In genomic region chr4:142480244-142480643, GRCh38 we compare ENCODE assay signal across 25 cellular contexts.
DNase-seq lines count a peak whose midpoint lies in the region; ATAC-seq, FAIRE-seq and TF ChIP-seq lines count a peak whose summit lies in the region.
"Had no signal": no experiment of that assay in that cellular context is flagged by ENCODE, and none has a peak within 500 bp of the region (broad histone marks: within the 10 kb centered on the region; RNA-seq: fewer than 3 reads in every experiment).

No MANE protein-coding gene starts in this region.

- no peak overlapping the region for H3K56ac ChIP-seq in IMR-90 (ENCODE audit: extremely low read depth, insufficient read depth, low read length)

- no peak overlapping the region for H4K91ac ChIP-seq in IMR-90 (ENCODE audit: insufficient read depth, low read depth, low read length)

- H2BK20ac ChIP-seq in IMR-90 (ENCODE audit: low read depth, low read length) = no peak overlapping the region

- intact Hi-C loops in IMR-90 (cut with micrococcal nuclease) (no loop called here), aorta (cut with DNase I) (no loop called here)

- H3K4me2 ChIP-seq in IMR-90 (ENCODE audit: low read depth, low read length) (no peak overlapping the region), MM.1S (ENCODE audit: low read depth, low read length) (no peak overlapping the region)

- H3F3A ChIP-seq in MM.1S (ENCODE audit: insufficient read depth, low read length) = peaks cover 6% of the 10 kb centered on the region; the same call in 1 of the 2 replicates

- H3K18ac ChIP-seq in IMR-90 (ENCODE audit: low read depth, low read length) = no peak overlapping the region

- no peak overlapping the region for H3K14ac ChIP-seq in IMR-90 (replicated peaks; ENCODE audit: low read depth, low read length)

- no peak for TF ChIP-seq CTCF in IMR-90 (conservative IDR thresholded peaks at IDR 0.05; ENCODE audit: low read depth, low read length)
- TF ChIP-seq CTCF in D721Med (IDR thresholded peaks at IDR 0.05; ENCODE audit: insufficient read depth, missing control alignments) = no peak
- no peak for TF ChIP-seq CTCF in MM.1S (IDR thresholded peaks at IDR 0.05; ENCODE audit: low read length)

- H2BK120ac ChIP-seq in IMR-90 (ENCODE audit: low read depth, low read length) = no peak overlapping the region

- H2AFZ ChIP-seq in IMR-90 (replicated peaks; ENCODE audit: low read length, poor library complexity) = no peak overlapping the region
- no peak overlapping the region for H2AFZ ChIP-seq in MM.1S (ENCODE audit: low read length)

- no peak for TF ChIP-seq RAD21 in IMR-90 (IDR thresholded peaks at IDR 0.05; ENCODE audit: low read length)

- H3K23ac ChIP-seq in IMR-90 (ENCODE audit: low read depth, low read length) = no peak overlapping the region

- H3K36me3 Mint-ChIP-seq in activated CD8-positive, alpha-beta T cell treated with anti-CD3 and anti-CD28 coated beads, Interleukin-2, amount 10 ng/mL, durations not matched to agents 7 days and 5 days (ENCODE audit: low read depth) = no peaks in the 10 kb centered on the region
- H3K36me3 Mint-ChIP-seq: activated CD8-positive, alpha-beta memory T cell treated with anti-CD3 and anti-CD28 coated beads, Interleukin-2, amount 10 ng/mL, durations not matched to agents 7 days and 5 days; immature natural killer cell; natural killer cell treated with Interleukin-12 subunit alpha and Interleukin-12 subunit beta and Interleukin-15 and Interleukin-18, amount 100 ng/mL, for 72 hours; stimulated activated effector memory CD8-positive, alpha-beta T cell treated with anti-CD3 and anti-CD28 coated beads, Interleukin-12 subunit alpha, Interleukin-12 subunit beta, amount 100 ng/mL, for 72 hours had no signal

- no peak overlapping the region for H4K8ac ChIP-seq in IMR-90 (ENCODE audit: low read depth in 2 of 2, low read length in 2 of 2)

- H2BK5ac ChIP-seq in IMR-90 (ENCODE audit: low read depth, low read length, poor library complexity, severe bottlenecking) = no peak overlapping the region

- no peak overlapping the region for H4K5ac ChIP-seq in IMR-90 (ENCODE audit: low read depth, low read length)

- in situ Hi-C loops in IMR-90 (cut with MboI; ENCODE audit: low sequenced_read_pairs) = no loop called here

- H2AK9ac ChIP-seq in IMR-90 (replicated peaks; ENCODE audit: low read depth, low read length, poor library complexity) = no peak overlapping the region

- H2BK15ac ChIP-seq in IMR-90 (ENCODE audit: low read depth, low read length) = no peak overlapping the region

- ATAC-seq in IMR-90 (ENCODE audit: low read depth) = no peak; the same call in 1 of the 2 replicates
- no peak for ATAC-seq in activated CD8-positive, alpha-beta T cell treated with anti-CD3 and anti-CD28 coated beads, Interleukin-2, amount 10 ng/mL, durations not matched to agents 7 days and 5 days
- no peak for ATAC-seq in aorta (ENCODE audit: low FRiP score)
- ATAC-seq: activated CD8-positive, alpha-beta memory T cell treated with anti-CD3 and anti-CD28 coated beads, Interleukin-2, amount 10 ng/mL, durations not matched to agents 7 days and 5 days; activated naive CD8-positive, alpha-beta T cell treated with anti-CD3 and anti-CD28 coated beads, Interleukin-2, amount 50 U/mL, for 24 hours; natural killer cell treated with Interleukin-12 subunit alpha and Interleukin-12 subunit beta and Interleukin-15 and Interleukin-18, amount 100 ng/mL, for 72 hours; stimulated activated effector memory CD8-positive, alpha-beta T cell treated with anti-CD3 and anti-CD28 coated beads, Interleukin-12 subunit alpha, Interleukin-12 subunit beta, amount 100 ng/mL, for 72 hours had no signal

- H3K4me1 ChIP-seq in IMR-90 (ENCODE audit: control insufficient read depth, insufficient read depth, low read length) (no peaks in the 10 kb centered on the region), MM.1S (ENCODE audit: low read length) (peaks cover 10% of the 10 kb centered on the region), aorta (ENCODE audit: control insufficient read depth in 1 of 2, insufficient read depth in 2 of 2, low read length in 2 of 2) (no peaks in the 10 kb centered on the region)
- H3K4me1 ChIP-seq: thyroid gland had no signal

- H3K9me3 ChIP-seq in IMR-90 (ENCODE audit: control insufficient read depth, insufficient read depth, low read length) = no peaks in the 10 kb centered on the region
- H3K9me3 ChIP-seq in MM.1S (replicated peaks; ENCODE audit: insufficient read depth, low read length) = no peaks in the 10 kb centered on the region
- no peaks in the 10 kb centered on the region for H3K9me3 ChIP-seq in aorta (ENCODE audit: control insufficient read depth, low read length)
- H3K9me3 ChIP-seq: MG63, thyroid gland had no signal

- H3K4me1 Mint-ChIP-seq in activated CD8-positive, alpha-beta T cell treated with anti-CD3 and anti-CD28 coated beads, Interleukin-2, amount 10 ng/mL, durations not matched to agents 7 days and 5 days (ENCODE audit: low read depth) = no peaks in the 10 kb centered on the region
- H3K4me1 Mint-ChIP-seq: B cell had no signal

- no peak overlapping the region for H2AK5ac ChIP-seq in IMR-90 (ENCODE audit: low read depth, low read length)

- CTCF ChIA-PET in IMR-90 (lab: Yijun Ruan, JAX) = no interaction called here
- CTCF ChIA-PET in activated CD8-positive, alpha-beta T cell treated with anti-CD3 and anti-CD28 coated beads, Interleukin-2, amount 10 ng/mL, durations not matched to agents 7 days and 5 days (lab: Charles Lee) = no interaction called here

- H3K9me3 Mint-ChIP-seq in activated CD8-positive, alpha-beta T cell treated with anti-CD3 and anti-CD28 coated beads, Interleukin-2, amount 10 ng/mL, durations not matched to agents 7 days and 5 days (ENCODE audit: insufficient read depth) = no peaks in the 10 kb centered on the region
- H3K9me3 Mint-ChIP-seq: activated naive CD8-positive, alpha-beta T cell treated with anti-CD3 and anti-CD28 coated beads, Interleukin-2, amount 50 U/mL, for 24 hours; activated T-helper 2 cell treated with anti-CD3 and anti-CD28 coated beads, Interferon-gamma antibody, Interleukin-2, Interleukin-4, amounts not matched to agents 10 μg/mL and 5 μg/mL and 100 μg/mL, durations not matched to agents 14 hours and 24 hours and 36 hours; stimulated activated effector memory CD8-positive, alpha-beta T cell treated with anti-CD3 and anti-CD28 coated beads, Interleukin-12 subunit alpha, Interleukin-12 subunit beta, amount 100 ng/mL, for 72 hours had no signal

- H3K79me2 ChIP-seq in MM.1S (ENCODE audit: low read length) = no peaks in the 10 kb centered on the region

- no peak overlapping the region for H3K4me3 Mint-ChIP-seq in activated CD8-positive, alpha-beta T cell treated with anti-CD3 and anti-CD28 coated beads, Interleukin-2, amount 10 ng/mL, durations not matched to agents 7 days and 5 days
- H3K4me3 Mint-ChIP-seq: activated CD8-positive, alpha-beta memory T cell treated with anti-CD3 and anti-CD28 coated beads, Interleukin-2, amount 10 ng/mL, durations not matched to agents 7 days and 5 days; activated naive CD8-positive, alpha-beta T cell treated with anti-CD3 and anti-CD28 coated beads, Interleukin-2, amount 50 U/mL, for 24 hours; B cell; immature natural killer cell; natural killer cell treated with Interleukin-12 subunit alpha and Interleukin-12 subunit beta and Interleukin-15 and Interleukin-18, amount 100 ng/mL, for 72 hours; stimulated activated effector memory CD8-positive, alpha-beta T cell treated with anti-CD3 and anti-CD28 coated beads, Interleukin-12 subunit alpha, Interleukin-12 subunit beta, amount 100 ng/mL, for 72 hours had no signal

- H3K9me2 ChIP-seq in MM.1S (replicated peaks; ENCODE audit: insufficient read depth, low read length) = no peaks in the 10 kb centered on the region

- dilution Hi-C loops in IMR-90 (cut with HindIII; ENCODE audit: low sequenced_read_pairs, unreplicated experiment) = no loop called here

- FAIRE-seq in D721Med (lab: Jason Lieb, UNC) = no peak
- FAIRE-seq: colon, H54 had no signal

- WGBS in IMR-90 (ENCODE audit: extremely low coverage in 2 of 2, insufficient read length in 1 of 2), 2 experiments = no CpG with 5 or more reads among the region's 1 CpG
- WGBS in aorta, 2 donors = 72 to 75% methylated on average over 1 of the region's 1 CpG

- POLR2A ChIA-PET in IMR-90 (lab: Charles Lee; ENCODE audit: unreplicated experiment) = no interaction called here
- POLR2A ChIA-PET in activated CD8-positive, alpha-beta T cell treated with anti-CD3 and anti-CD28 coated beads, Interleukin-2, amount 10 ng/mL, durations not matched to agents 7 days and 5 days (lab: Charles Lee) = no interaction called here

- no peak overlapping the region for H3K27ac ChIP-seq in IMR-90 (ENCODE audit: insufficient read depth, low read length)
- H3K27ac ChIP-seq in MM.1S (ENCODE audit: low read length) = no peak overlapping the region
- no peak overlapping the region for H3K27ac ChIP-seq in aorta (ENCODE audit: low read depth in 1 of 2, low read length in 2 of 2)
- H3K27ac ChIP-seq: SK-N-MC, thyroid gland had no signal

- no peaks in the 10 kb centered on the region for H3K27me3 ChIP-seq in IMR-90 (ENCODE audit: control insufficient read depth, insufficient read depth, low read length)
- H3K27me3 ChIP-seq in MM.1S (replicated peaks; ENCODE audit: insufficient read depth, low read length) = no peaks in the 10 kb centered on the region
- H3K27me3 ChIP-seq in aorta (ENCODE audit: control insufficient read depth in 1 of 2, insufficient read depth in 2 of 2, low read length in 1 of 2) = no peaks in the 10 kb centered on the region
- H3K27me3 ChIP-seq: MG63, thyroid gland had no signal

- H3K4me3 ChIP-seq in IMR-90 (ENCODE audit: insufficient read depth, low read depth, low read length) = no peak overlapping the region
- no peak overlapping the region for H3K4me3 ChIP-seq in MM.1S (ENCODE audit: low read length)
- H3K4me3 ChIP-seq in aorta (ENCODE audit: low read length in 2 of 2) = no peak overlapping the region
- H3K4me3 ChIP-seq: MG63, SK-N-MC, thyroid gland had no signal

- H3K9ac ChIP-seq in IMR-90 (ENCODE audit: low read depth, low read length) (no peak overlapping the region), MM.1S (ENCODE audit: low read length) (no peak overlapping the region)

- TF ChIP-seq POLR2A in IMR-90 (IDR thresholded peaks at IDR 0.05; ENCODE audit: low read depth, low read length) = no peak

- no TSS peak for BruUV-seq in IMR-90 (replicated peaks; lab: Mats Ljungman, UMichigan)

- H3K27ac Mint-ChIP-seq in activated CD8-positive, alpha-beta T cell treated with anti-CD3 and anti-CD28 coated beads, Interleukin-2, amount 10 ng/mL, durations not matched to agents 7 days and 5 days = no peak overlapping the region
- H3K27ac Mint-ChIP-seq: activated CD8-positive, alpha-beta memory T cell treated with anti-CD3 and anti-CD28 coated beads, Interleukin-2, amount 10 ng/mL, durations not matched to agents 7 days and 5 days; activated naive CD8-positive, alpha-beta T cell treated with anti-CD3 and anti-CD28 coated beads, Interleukin-2, amount 50 U/mL, for 24 hours; activated T-helper 2 cell treated with anti-CD3 and anti-CD28 coated beads, Interferon-gamma antibody, Interleukin-2, Interleukin-4, amounts not matched to agents 10 μg/mL and 5 μg/mL and 100 μg/mL, durations not matched to agents 14 hours and 24 hours and 36 hours; B cell; immature natural killer cell; natural killer cell treated with Interleukin-12 subunit alpha and Interleukin-12 subunit beta and Interleukin-15 and Interleukin-18, amount 100 ng/mL, for 72 hours; progenitor cell of endocrine pancreas; stimulated activated effector memory CD8-positive, alpha-beta T cell treated with anti-CD3 and anti-CD28 coated beads, Interleukin-12 subunit alpha, Interleukin-12 subunit beta, amount 100 ng/mL, for 72 hours had no signal

- H3K9me1 ChIP-seq in IMR-90 (ENCODE audit: insufficient read depth, low read length) = no peaks in the 10 kb centered on the region

- no peak overlapping the region for H3K4ac ChIP-seq in IMR-90 (ENCODE audit: low read depth, low read length)

- no peaks in the 10 kb centered on the region for H3K27me3 Mint-ChIP-seq in activated CD8-positive, alpha-beta T cell treated with anti-CD3 and anti-CD28 coated beads, Interleukin-2, amount 10 ng/mL, durations not matched to agents 7 days and 5 days (ENCODE audit: low read depth)
- H3K27me3 Mint-ChIP-seq: activated CD8-positive, alpha-beta memory T cell treated with anti-CD3 and anti-CD28 coated beads, Interleukin-2, amount 10 ng/mL, durations not matched to agents 7 days and 5 days; activated naive CD8-positive, alpha-beta T cell treated with anti-CD3 and anti-CD28 coated beads, Interleukin-2, amount 50 U/mL, for 24 hours; B cell; natural killer cell treated with Interleukin-12 subunit alpha and Interleukin-12 subunit beta and Interleukin-15 and Interleukin-18, amount 100 ng/mL, for 72 hours; progenitor cell of endocrine pancreas had no signal

- H3K36me3 ChIP-seq in IMR-90 (ENCODE audit: control insufficient read depth, insufficient read depth, low read length) (no peaks in the 10 kb centered on the region), MM.1S (replicated peaks; ENCODE audit: insufficient read depth, low read length) (no peaks in the 10 kb centered on the region), aorta (ENCODE audit: control insufficient read depth in 1 of 2, insufficient read depth in 2 of 2, low read length in 1 of 2) (no peaks in the 10 kb centered on the region)
- H3K36me3 ChIP-seq: MG63, thyroid gland had no signal

- peak; percentile 55 for DNase-seq in Daoy (ENCODE audit: low read depth)
- peak; percentile 37 for DNase-seq in IMR-90
- DNase-seq in amniotic epithelial cell (ENCODE audit: low read depth) = peak; percentile 3
- peak; percentile 50 for DNase-seq in glomerular visceral epithelial cell (ENCODE audit: extremely low spot score)
- DNase-seq in activated CD8-positive, alpha-beta T cell treated with anti-CD3 and anti-CD28 coated beads, Interleukin-2, amount 10 ng/mL, durations not matched to agents 7 days and 5 days = no peak
- DNase-seq in D721Med (ENCODE audit: insufficient read length, low spot score) = no peak
- no peak for DNase-seq in MM.1S
- DNase-seq in aorta = no peak
- DNase-seq: activated CD4-positive, CD25-positive, alpha-beta regulatory T cell treated with anti-CD3 and anti-CD28 coated beads, Interleukin-2, amount 50 U/mL, for 72 hours; activated CD8-positive, alpha-beta memory T cell treated with anti-CD3 and anti-CD28 coated beads, Interleukin-2, amount 10 ng/mL, durations not matched to agents 7 days and 5 days; activated naive CD8-positive, alpha-beta T cell treated with anti-CD3 and anti-CD28 coated beads, Interleukin-2, amount 50 U/mL, for 24 hours; immature natural killer cell; mesendoderm; MG63; NCI-H1930; NCI-H510A; thyroid gland had no signal

- H4K20me1 ChIP-seq in IMR-90 (ENCODE audit: insufficient read depth, low read length) (no peaks in the 10 kb centered on the region), MM.1S (ENCODE audit: insufficient read depth, low read length) (no peaks in the 10 kb centered on the region)

- no peaks in the 10 kb centered on the region for H3K79me1 ChIP-seq in IMR-90 (ENCODE audit: low read depth in 1 of 2, low read length in 2 of 2)

Comparison
In these comparisons a context has a peak if more than half of its experiments do, and no peak if none do; other contexts are left out.
1. DNase-seq: peak in Daoy (single experiment), IMR-90 (single experiment), amniotic epithelial cell (single experiment) and glomerular visceral epithelial cell (single experiment); none in activated CD8-positive, alpha-beta T cell treated with anti-CD3 and anti-CD28 coated beads, Interleukin-2, amount 10 ng/mL, durations not matched to agents 7 days and 5 days (single experiment), D721Med (single experiment), MM.1S (single experiment) and aorta (0 of 2).